Comparison of ENCODE assay signal across 9 cellular contexts in genomic region chr10:23525406-23525805, GRCh38.
DNase-seq lines count a peak whose midpoint lies in the region; ATAC-seq, FAIRE-seq and TF ChIP-seq lines count a peak whose summit lies in the region.
"Had no signal": no experiment of that assay in that cellular context is flagged by ENCODE, and none has a peak within 500 bp of the region (broad histone marks: within the 10 kb centered on the region; RNA-seq: fewer than 3 reads in every experiment).

No MANE protein-coding gene starts in this region.

- peaks cover 0 to 6% of the 10 kb centered on the region in 2 donors for H3K36me3 Mint-ChIP-seq in naive B cell

- peak overlapping the region in 2 of 6 donors; percentile 3 to 86 for H3K27ac Mint-ChIP-seq in naive B cell

- H3K4me1 Mint-ChIP-seq in naive B cell: peaks cover 22 to 46% (median 39%) of the 10 kb centered on the region in 3 donors

- peak overlapping the region in 1 of 8 donors; percentile 35 for H3K4me3 Mint-ChIP-seq in naive B cell

- peak; percentile 61 for FAIRE-seq in GM18507 (lab: Jason Lieb, UNC)
- FAIRE-seq: colon had no signal

- H3K9me3 Mint-ChIP-seq in naive B cell: no peaks in the 10 kb centered on the region

- ATAC-seq in naive B cell (ENCODE audit: low read depth in 2 of 2) (peak; percentile 61 to 64), HG02571 (IDR thresholded peaks at IDR 0.05; ENCODE audit: unreplicated experiment) (no peak)

- TF ChIP-seq CTCF in AG09319 (IDR thresholded peaks at IDR 0.05; ENCODE audit: low read depth, low read length): peak; percentile 26

- H3K27me3 Mint-ChIP-seq in naive B cell: peaks cover 0 to 5% (median 0%) of the 10 kb centered on the region in 3 donors

- no peak for DNase-seq in AG09319 (ENCODE audit: extremely low read depth, low read depth)
- DNase-seq in GM18507 (ENCODE audit: extremely low spot score, insufficient read length, low read depth): no peak
- peak; percentile 35 for DNase-seq in NAMALWA (ENCODE audit: low spot score)
- DNase-seq in dermis blood vessel endothelial cell: peak; percentile 30
- peak; percentile 29 for DNase-seq in naive B cell
- no peak for DNase-seq in T-helper 9 cell
- no peak for DNase-seq in GM19240 (ENCODE audit: insufficient read length, low spot score)

Comparison
In these comparisons a context has a peak if more than half of its experiments do, and no peak if none do; other contexts are left out.
1. DNase-seq: peak in NAMALWA (single experiment), dermis blood vessel endothelial cell (single experiment) and naive B cell (single experiment); none in AG09319 (single experiment), GM18507 (single experiment), T-helper 9 cell (single experiment) and GM19240 (single experiment).